23 cellular contexts compared by ENCODE assay signal in the genomic region with DNA sequence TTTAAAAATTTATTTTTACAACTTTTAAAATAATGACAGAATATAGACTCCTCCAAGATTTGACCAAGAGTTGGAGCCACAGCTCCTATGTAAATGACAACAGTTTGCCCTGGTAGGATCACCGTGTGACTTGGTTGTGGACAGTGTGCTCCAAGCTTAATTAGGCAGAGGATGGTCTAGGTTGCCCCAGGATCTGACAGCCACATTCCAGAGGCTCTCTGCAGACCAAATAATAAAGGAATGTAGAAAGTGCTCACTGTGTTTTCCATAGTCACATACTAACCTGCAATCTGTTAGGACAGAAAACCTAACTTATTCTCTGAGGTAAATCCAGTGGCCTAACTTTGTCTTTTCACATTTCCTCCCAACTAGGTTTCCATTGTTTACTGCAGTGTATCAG.
"Had no signal": no experiment of that assay in that cellular context is flagged by ENCODE, and none has a peak within 500 bp of the region (broad histone marks: within the 10 kb centered on the region; RNA-seq: fewer than 3 reads in every experiment).

No MANE protein-coding gene starts in this region.

- ATAC-seq: esophagus mucosa, gastroesophageal sphincter, heart left ventricle, left cardiac atrium, left lung, left ventricle myocardium superior, lower lobe of right lung, mucosa of descending colon had no signal

- H3K27me3 Mint-ChIP-seq: naive B cell had no signal

- H3K9me3 Mint-ChIP-seq: immature natural killer cell had no signal

- H3K27ac Mint-ChIP-seq: immature natural killer cell, mesothelial cell of epicardium had no signal

- FAIRE-seq: colon had no signal

- DNase-seq: dermis blood vessel endothelial cell; dorsolateral prefrontal cortex; effector CD4-positive, alpha-beta T cell; effector memory CD4-positive, alpha-beta T cell; erythroblast; esophagus squamous epithelium; foreskin fibroblast; foreskin melanocyte; heart left ventricle; hypothalamus; immature natural killer cell; islet precursor cell; left cardiac atrium; left lung; left ventricle myocardium superior; lower lobe of right lung; mesenchymal stem cell; mucosa of descending colon; naive B cell had no signal

- H3K4me1 Mint-ChIP-seq: immature natural killer cell, naive B cell had no signal

- H3K4me3 Mint-ChIP-seq: immature natural killer cell, mesothelial cell of epicardium, naive B cell had no signal
